In genomic region chr20:31718952-31719643, GRCh38 we compare ENCODE assay signal across 8 cellular contexts. TPM values are rescaled to one million over a fixed set of nuclear protein-coding genes. Genes with fewer than 3 reads are reported as not detected.
DNase-seq lines count a peak whose midpoint lies in the region; ATAC-seq, FAIRE-seq and TF ChIP-seq lines count a peak whose summit lies in the region.

No MANE protein-coding gene starts in this region.

- TF ChIP-seq POLR2A in prostate gland (IDR thresholded peaks at IDR 0.05) = peak; percentile 58

- no peak overlapping the region for H2AFZ ChIP-seq in PC-3 (ENCODE audit: low read length)

- peak overlapping the region; percentile 96 for H3K9ac ChIP-seq in PC-3 (ENCODE audit: low read length)

- H3K9me2 ChIP-seq in PC-3 (replicated peaks; ENCODE audit: low read length) = no peaks in the 10 kb centered on the region

- intact Hi-C loops in PC-3 (cut with micrococcal nuclease) (no loop called here), prostate gland (cut with DNase I) (no loop called here)

- BruUV-seq in PC-3 (replicated peaks; lab: Mats Ljungman, UMichigan) = no TSS peak

- TF ChIP-seq CTCF in GM12864 (IDR thresholded peaks at IDR 0.05; ENCODE audit: low read depth, low read length, missing control alignments) (no peak), PC-3 (conservative IDR thresholded peaks at IDR 0.05; ENCODE audit: low read depth, low read length) (no peak), epithelial cell of esophagus (IDR thresholded peaks at IDR 0.05; ENCODE audit: insufficient read depth, low read depth, low read length, missing control alignments) (no peak), prostate gland (IDR thresholded peaks at IDR 0.05) (no peak), GM20000 (IDR thresholded peaks at IDR 0.05; ENCODE audit: extremely low read depth, missing control alignments) (no peak)

- H3K36me3 ChIP-seq in PC-3 (ENCODE audit: low read depth, low read length) = peaks cover 64% of the 10 kb centered on the region
- H3K36me3 ChIP-seq in prostate gland = no peaks in the 10 kb centered on the region

- WGBS in prostate gland = 31% methylated on average over 6 of the region's 6 CpGs

- no peak for FAIRE-seq in urothelium cell line (lab: Jason Lieb, UNC)

- CTCF ChIA-PET in PC-3 (lab: Charles Lee) = interaction anchor here (0.5 to 1.4 kb wide), 4 partner anchors 15 to 85 kb away, joined by 3 to 6 read pairs (median 4); no protein-coding TSS in a partner anchor

- DNase-seq in GM12864 (ENCODE audit: low read depth) (no peak), PC-3 (peak; percentile 87), epithelial cell of esophagus (ENCODE audit: low read depth) (peak; percentile 97), prostate gland (ENCODE audit: low spot score) (peak; percentile 83), urothelium cell line (ENCODE audit: low spot score) (no peak), RKO (ENCODE audit: low spot score) (no peak), GM20000 (ENCODE audit: low spot score) (no peak)

- peak overlapping the region; percentile 93 for H3K27ac ChIP-seq in PC-3 (ENCODE audit: low read length)
- H3K27ac ChIP-seq in prostate gland = peak overlapping the region; percentile 96 to 100

- H3K4me3 ChIP-seq in GM12864 (ENCODE audit: low read depth, low read length) (peak overlapping the region; percentile 70), PC-3 (ENCODE audit: low read length) (peak overlapping the region; percentile 95), epithelial cell of esophagus (ENCODE audit: low read length) (peak overlapping the region; percentile 23), prostate gland (peak overlapping the region; percentile 90 to 91)

- no peaks in the 10 kb centered on the region for H3K9me3 ChIP-seq in PC-3 (ENCODE audit: low read length)
- H3K9me3 ChIP-seq in prostate gland = no peaks in the 10 kb centered on the region

- POLR2A ChIA-PET in PC-3 (lab: Charles Lee; ENCODE audit: unreplicated experiment) = interaction anchor here (0.6 to 3.2 kb wide), 7 partner anchors 8 to 114 kb away, joined by 3 to 33 read pairs (median 7); partner anchors contain the start of gene ID1

- H3K79me2 ChIP-seq in PC-3 (ENCODE audit: low read length) = peaks cover 93% of the 10 kb centered on the region

- peak overlapping the region; percentile 98 for H3K4me2 ChIP-seq in PC-3 (ENCODE audit: low read length)

- H3K4me1 ChIP-seq in PC-3 (ENCODE audit: insufficient read depth, low read length) (peaks cover 64% of the 10 kb centered on the region), prostate gland (replicated peaks) (peaks cover 7% of the 10 kb centered on the region)

- H3K27me3 ChIP-seq in PC-3 (ENCODE audit: low read length) (no peaks in the 10 kb centered on the region), prostate gland (replicated peaks; ENCODE audit: insufficient read depth) (no peaks in the 10 kb centered on the region)

- 0 out of 2 replicates have a peak, but pooled peaks cover 4% of the 10 kb centered on the region for H4K20me1 ChIP-seq in PC-3 (ENCODE audit: low read length)

- peaks cover 18% of the 10 kb centered on the region for H3F3A ChIP-seq in PC-3 (ENCODE audit: low read length, unreplicated experiment)

- ATAC-seq in PC-3 (peak; percentile 0), GM21717 (IDR thresholded peaks at IDR 0.05; ENCODE audit: unreplicated experiment) (no peak)

RNA-seq across cellular contexts. Expression of gene BCL2L1, which starts 3.6 kb away (rescaled TPM):
- total RNA-seq in PC-3 (2014; rRNA removed) = 260 and 277 TPM in 2 replicates
- 100 to 1,000 TPM; 127 to 155 TPM for total RNA-seq in prostate gland

RNA-seq across cellular contexts. Expression of gene TPX2, which starts 20.0 kb away (rescaled TPM):
- total RNA-seq in PC-3 (2014; rRNA removed) (128 and 151 TPM in 2 replicates), prostate gland (10 to 100 TPM in 1 of 2 donors, 1 to 10 TPM in 1; 1.4 to 23.2 TPM)

Comparison
In these comparisons a context has a peak if more than half of its experiments do, and no peak if none do; other contexts are left out.
1. DNase-seq: peak in PC-3 (single experiment), epithelial cell of esophagus (single experiment) and prostate gland (single experiment); none in GM12864 (single experiment), urothelium cell line (single experiment), RKO (single experiment) and GM20000 (single experiment).
2. H3K4me3 ChIP-seq: peak in every context shown above with its lines; median percentile 95 in PC-3; 90 in prostate gland; 70 in GM12864; 23 in epithelial cell of esophagus.